Comparison of ENCODE assay signal across 24 cellular contexts in genomic region chr5:87114631-87115030, GRCh38.
DNase-seq lines count a peak whose midpoint lies in the region; ATAC-seq, FAIRE-seq and TF ChIP-seq lines count a peak whose summit lies in the region.
"Had no signal": no experiment of that assay in that cellular context is flagged by ENCODE, and none has a peak within 500 bp of the region (broad histone marks: within the 10 kb centered on the region; RNA-seq: fewer than 3 reads in every experiment).

No MANE protein-coding gene starts in this region.

- no peaks in the 10 kb centered on the region for H3K9me3 ChIP-seq in RWPE2 (ENCODE audit: severe bottlenecking)
- no peaks in the 10 kb centered on the region for H3K9me3 ChIP-seq in skeletal muscle satellite cell (replicated peaks; ENCODE audit: low read length)
- H3K9me3 ChIP-seq: psoas muscle, sigmoid colon, thoracic aorta, uterus had no signal

- peak; percentile 6 for FAIRE-seq in H54 (lab: Jason Lieb, UNC)
- FAIRE-seq: colon, frontal cortex had no signal

- peak overlapping the region; percentile 25 for H3K9ac ChIP-seq in skeletal muscle satellite cell (ENCODE audit: low read depth, low read length)

- TF ChIP-seq POLR2A in H54 (IDR thresholded peaks at IDR 0.05; ENCODE audit: low read depth, low read length): no peak

- peaks cover 40% of the 10 kb centered on the region for H3K4me1 ChIP-seq in RWPE2 (ENCODE audit: insufficient read depth, poor library complexity, severe bottlenecking)
- H3K4me1 ChIP-seq in skeletal muscle satellite cell (ENCODE audit: control insufficient read depth, insufficient read depth, low read length): peaks cover 29% of the 10 kb centered on the region
- H3K4me1 ChIP-seq: psoas muscle, sigmoid colon, uterus had no signal

- TF ChIP-seq CTCF in RWPE2 (IDR thresholded peaks at IDR 0.05; ENCODE audit: poor library complexity, severe bottlenecking): no peak

- no peak overlapping the region for H3K4me3 ChIP-seq in RWPE2 (ENCODE audit: severe bottlenecking)
- H3K4me3 ChIP-seq in skeletal muscle satellite cell (ENCODE audit: low read length): no peak overlapping the region
- H3K4me3 ChIP-seq: psoas muscle, sigmoid colon, thoracic aorta, uterus had no signal

- H3K27ac ChIP-seq in RWPE2 (ENCODE audit: poor library complexity, severe bottlenecking) (peak overlapping the region; percentile 63), epithelial cell of prostate (peak overlapping the region; percentile 100)
- H3K27ac ChIP-seq: psoas muscle, sigmoid colon, thoracic aorta, uterus had no signal

- DNase-seq in H54 (ENCODE audit: insufficient read length, low spot score): no peak
- DNase-seq in RWPE2 (ENCODE audit: low spot score): no peak
- DNase-seq in epithelial cell of prostate (ENCODE audit: low read depth, low spot score): no peak
- DNase-seq in NK-92 treated with Interleukin-12 subunit alpha and Interleukin-12 subunit beta, amount 100 ng/mL, for 24 hours (lab: John Stamatoyannopoulos, UW): no peak
- DNase-seq: activated CD4-positive, CD25-positive, alpha-beta regulatory T cell; activated naive CD4-positive, alpha-beta T cell treated with Interleukin-2 at 50 U/mL for 16 hours; CD4-positive, CD25-positive, alpha-beta regulatory T cell; effector memory CD4-positive, alpha-beta T cell; GOT3; NCI-H1105 treated with DMSO at 0.1 percent for 48 hours; NCI-H1930; NCI-H2227 treated with DMSO at 0.1 percent for 48 hours; NCI-H69; psoas muscle; sigmoid colon; stimulated activated naive CD8-positive, alpha-beta T cell treated with anti-CD3 and anti-CD28 coated beads, Interleukin-15, Interleukin-2, amounts not matched to agents 100 U/mL and 50 U/mL, for 24 hours; uterus had no signal

- H3K4me2 ChIP-seq in skeletal muscle satellite cell (ENCODE audit: low read length): no peak overlapping the region

- H3K36me3 ChIP-seq in RWPE2 (ENCODE audit: low read depth) (no peaks in the 10 kb centered on the region), skeletal muscle satellite cell (ENCODE audit: insufficient read depth, low read length) (no peaks in the 10 kb centered on the region)
- H3K36me3 ChIP-seq: sigmoid colon, thoracic aorta, uterus had no signal

- H3K27me3 ChIP-seq in RWPE2 (ENCODE audit: insufficient read depth, poor library complexity, severe bottlenecking) (no peaks in the 10 kb centered on the region), skeletal muscle satellite cell (ENCODE audit: control insufficient read depth, insufficient read depth, low read length) (no peaks in the 10 kb centered on the region)
- H3K27me3 ChIP-seq: sigmoid colon, uterus had no signal

- ATAC-seq in RWPE2 (ENCODE audit: low read depth) (no peak), HG02623 (IDR thresholded peaks at IDR 0.05; ENCODE audit: unreplicated experiment) (no peak), GM19324 (IDR thresholded peaks at IDR 0.05; ENCODE audit: low FRiP score, unreplicated experiment) (no peak)
- ATAC-seq: psoas muscle; Right ventricle myocardium inferior; stimulated activated naive CD8-positive, alpha-beta T cell treated with anti-CD3 and anti-CD28 coated beads, Interleukin-15, Interleukin-2, amounts not matched to agents 100 U/mL and 50 U/mL, for 24 hours had no signal
